In the genomic region with DNA sequence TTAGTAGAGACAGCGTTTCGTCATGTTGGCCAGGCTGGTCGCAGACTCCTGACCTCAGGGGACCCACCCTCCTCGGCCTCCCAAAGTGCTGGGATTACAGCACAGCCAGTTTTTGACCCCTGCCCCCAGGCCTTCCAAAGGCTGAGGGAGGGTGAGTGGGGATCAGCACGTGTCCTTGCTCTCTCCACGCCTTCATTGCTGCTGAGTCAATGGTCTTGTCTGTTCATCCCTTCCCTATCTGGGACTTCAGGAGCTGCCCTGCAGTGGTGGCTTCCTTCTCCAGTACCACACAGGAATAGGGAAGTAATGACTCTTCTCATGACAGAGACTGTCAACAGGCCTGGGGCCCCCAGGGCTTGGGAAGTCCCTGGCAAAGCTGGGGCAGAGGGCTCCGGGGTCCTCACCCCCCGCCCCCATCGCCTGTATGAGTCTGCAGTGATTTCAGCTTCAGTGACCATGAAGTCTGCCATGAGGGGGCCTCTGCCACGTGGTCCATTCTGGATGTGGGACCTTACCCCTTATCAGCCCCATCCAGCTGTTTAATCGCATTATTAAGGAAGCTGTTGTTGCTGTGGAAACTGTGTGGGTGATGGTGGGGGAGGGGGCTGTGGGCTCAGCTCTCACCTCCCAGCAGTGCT, we compare ENCODE assay signal across 9 cellular contexts. TPM values are rescaled to one million over a fixed set of nuclear protein-coding genes. Genes with fewer than 3 reads are reported as not detected.
DNase-seq lines count a peak whose midpoint lies in the region; ATAC-seq, FAIRE-seq and TF ChIP-seq lines count a peak whose summit lies in the region.
"Had no signal": no experiment of that assay in that cellular context is flagged by ENCODE, and none has a peak within 500 bp of the region (broad histone marks: within the 10 kb centered on the region; RNA-seq: fewer than 3 reads in every experiment).

No MANE protein-coding gene starts in this region.

- no peaks in the 10 kb centered on the region for H3K27me3 ChIP-seq in skeletal muscle satellite cell (ENCODE audit: control insufficient read depth, insufficient read depth, low read length)

- POLR2A ChIA-PET in WTC11 (lab: Charles Lee), result interaction anchor here (0.9 to 1.1 kb wide), 2 partner anchors 28 to 51 kb away, joined by 3 read pairs; no protein-coding TSS in a partner anchor
- POLR2A ChIA-PET in activated CD8-positive, alpha-beta T cell treated with anti-CD3 and anti-CD28 coated beads, Interleukin-2, amount 10 ng/mL, durations not matched to agents 7 days and 5 days (lab: Charles Lee), result no interaction called here

- FAIRE-seq in kidney (lab: Jason Lieb, UNC) (no peak), GM19239 (lab: Jason Lieb, UNC) (no peak)

- DNase-seq in Kasumi-1 (lab: John Stamatoyannopoulos, UW) (peak; percentile 72 to 78), WTC11 (ENCODE audit: low spot score) (no peak), kidney (peak; percentile 80), GM19239 (ENCODE audit: insufficient read length, low spot score) (no peak), NCI-H82 treated with DMSO at 0.1 percent for 48 hours (lab: John Stamatoyannopoulos, UW; ENCODE audit: unreplicated experiment) (no peak), mesothelial cell of epicardium (ENCODE audit: low spot score in 2 of 2, unreplicated experiment in 2 of 2) (no peak)
- DNase-seq in activated CD8-positive, alpha-beta T cell treated with anti-CD3 and anti-CD28 coated beads, Interleukin-2, amount 10 ng/mL, durations not matched to agents 7 days and 5 days, result no peak
- DNase-seq: activated CD4-positive, alpha-beta T cell treated with anti-CD3 and anti-CD28 coated beads for 1 hour had no signal

- H3K36me3 ChIP-seq in kidney (ENCODE audit: control insufficient read depth in 1 of 2, insufficient read depth in 2 of 2, low read length in 2 of 2) (no peaks in the 10 kb centered on the region), skeletal muscle satellite cell (ENCODE audit: insufficient read depth, low read length) (peaks cover 22% of the 10 kb centered on the region)

- TF ChIP-seq CTCF in WTC11 (IDR thresholded peaks at IDR 0.05), result no peak
- no peak for TF ChIP-seq CTCF in kidney (IDR thresholded peaks at IDR 0.05; ENCODE audit: borderline replicate concordance, extremely low read depth, insufficient read depth)
- no peak for TF ChIP-seq CTCF in mesothelial cell of epicardium (IDR thresholded peaks at IDR 0.05; ENCODE audit: unreplicated experiment)

- H3K9ac ChIP-seq in kidney (ENCODE audit: low read length in 2 of 2) (no peak overlapping the region), skeletal muscle satellite cell (ENCODE audit: low read depth, low read length) (peak overlapping the region; percentile 1)

- H3K9me3 ChIP-seq in kidney (ENCODE audit: control insufficient read depth in 1 of 2, low read length in 2 of 2) (no peaks in the 10 kb centered on the region), skeletal muscle satellite cell (replicated peaks; ENCODE audit: low read length) (no peaks in the 10 kb centered on the region)

- no peak overlapping the region for H3K4me3 ChIP-seq in kidney (ENCODE audit: low read length in 2 of 2)
- no peak overlapping the region for H3K4me3 ChIP-seq in skeletal muscle satellite cell (ENCODE audit: low read length)

- H3K4me1 Mint-ChIP-seq in WTC11 (peaks cover 6% of the 10 kb centered on the region), mesothelial cell of epicardium (peaks cover 28% of the 10 kb centered on the region)
- no peaks in the 10 kb centered on the region for H3K4me1 Mint-ChIP-seq in activated CD8-positive, alpha-beta T cell treated with anti-CD3 and anti-CD28 coated beads, Interleukin-2, amount 10 ng/mL, durations not matched to agents 7 days and 5 days (ENCODE audit: low read depth)

- intact Hi-C loops in kidney (cut with DNase I), result no loop called here

- H3K36me3 Mint-ChIP-seq in WTC11, result no peaks in the 10 kb centered on the region
- no peaks in the 10 kb centered on the region for H3K36me3 Mint-ChIP-seq in activated CD8-positive, alpha-beta T cell treated with anti-CD3 and anti-CD28 coated beads, Interleukin-2, amount 10 ng/mL, durations not matched to agents 7 days and 5 days (ENCODE audit: low read depth)
- no peaks in the 10 kb centered on the region for H3K36me3 Mint-ChIP-seq in mesothelial cell of epicardium

- H3K27me3 Mint-ChIP-seq in WTC11 (ENCODE audit: low read depth) (peaks cover 19% of the 10 kb centered on the region), mesothelial cell of epicardium (ENCODE audit: low read depth) (peaks cover 21% of the 10 kb centered on the region)
- H3K27me3 Mint-ChIP-seq in activated CD8-positive, alpha-beta T cell treated with anti-CD3 and anti-CD28 coated beads, Interleukin-2, amount 10 ng/mL, durations not matched to agents 7 days and 5 days (ENCODE audit: low read depth), result peaks cover 22% of the 10 kb centered on the region

- CTCF ChIA-PET in WTC11 (lab: Charles Lee), result interaction anchor here (0.8 to 8.8 kb wide), 8 partner anchors 10 to 161 kb away, joined by 3 to 82 read pairs (median 6); no protein-coding TSS in a partner anchor
- CTCF ChIA-PET in activated CD8-positive, alpha-beta T cell treated with anti-CD3 and anti-CD28 coated beads, Interleukin-2, amount 10 ng/mL, durations not matched to agents 7 days and 5 days (lab: Charles Lee), result interaction anchor here (1.4 to 4.2 kb wide), 2 partner anchors 9 to 11 kb away, joined by 4 to 23 read pairs; no protein-coding TSS in a partner anchor

- H3K27ac Mint-ChIP-seq in WTC11, result no peak overlapping the region
- H3K27ac Mint-ChIP-seq in activated CD8-positive, alpha-beta T cell treated with anti-CD3 and anti-CD28 coated beads, Interleukin-2, amount 10 ng/mL, durations not matched to agents 7 days and 5 days, result no peak overlapping the region
- no peak overlapping the region for H3K27ac Mint-ChIP-seq in mesothelial cell of epicardium

- peak overlapping the region; percentile 1 for H3K4me2 ChIP-seq in skeletal muscle satellite cell (ENCODE audit: low read length)

- H3K4me3 Mint-ChIP-seq in WTC11 (no peak overlapping the region), mesothelial cell of epicardium (no peak overlapping the region)
- no peak overlapping the region for H3K4me3 Mint-ChIP-seq in activated CD8-positive, alpha-beta T cell treated with anti-CD3 and anti-CD28 coated beads, Interleukin-2, amount 10 ng/mL, durations not matched to agents 7 days and 5 days

- H3K4me1 ChIP-seq in kidney (ENCODE audit: control insufficient read depth in 1 of 2, insufficient read depth in 1 of 2, low read depth in 1 of 2, low read length in 2 of 2) (peaks cover 22 to 26% of the 10 kb centered on the region in 2 donors), skeletal muscle satellite cell (ENCODE audit: control insufficient read depth, insufficient read depth, low read length) (peaks cover 56% of the 10 kb centered on the region)

- ATAC-seq in WTC11, result no peak
- ATAC-seq in activated CD8-positive, alpha-beta T cell treated with anti-CD3 and anti-CD28 coated beads, Interleukin-2, amount 10 ng/mL, durations not matched to agents 7 days and 5 days, result no peak

- H3K9me3 Mint-ChIP-seq in WTC11 (no peaks in the 10 kb centered on the region), mesothelial cell of epicardium (no peaks in the 10 kb centered on the region)
- H3K9me3 Mint-ChIP-seq in activated CD8-positive, alpha-beta T cell treated with anti-CD3 and anti-CD28 coated beads, Interleukin-2, amount 10 ng/mL, durations not matched to agents 7 days and 5 days (ENCODE audit: insufficient read depth), result no peaks in the 10 kb centered on the region

- peak overlapping the region; percentile 49 to 54 for H3K27ac ChIP-seq in kidney (ENCODE audit: low read depth in 2 of 2, low read length in 2 of 2)

TF ChIP-seq in WTC11, 78 proteins besides CTCF, POLR2A, EP300 and RAD21:
- TF ChIP-seq JUN (CRISPR knock-in tag; IDR thresholded peaks at IDR 0.05), result no peak
- TF ChIP-seq GABPB1 (CRISPR knock-in tag; IDR thresholded peaks at IDR 0.05), result peak; percentile 65

RNA-seq across cellular contexts. Expression of a gene that starts 6.1 kb away (rescaled TPM):
- total RNA-seq in WTC11 (2021), result 0.92 to 2.6 TPM (median 0.99 TPM) in 3 replicates
- 156 TPM for total RNA-seq in kidney
- polyA plus RNA-seq in kidney (ENCODE audit: insufficient read depth, low read depth, low replicate concordance), result 9.3 TPM
- total RNA-seq in skeletal muscle satellite cell (2012; rRNA removed), result 26.0 and 38.0 TPM in 2 replicates
- total RNA-seq in activated CD8-positive, alpha-beta T cell treated with anti-CD3 and anti-CD28 coated beads, Interleukin-2, amount 10 ng/mL, durations not matched to agents 7 days and 5 days, result not detected
- 0.44 to 1.2 TPM (median 0.93 TPM) in 3 replicates for total RNA-seq in mesothelial cell of epicardium

Comparison
In these comparisons a context has a peak if more than half of its experiments do, and no peak if none do; other contexts are left out.
1. DNase-seq: peak in Kasumi-1 (2 of 2) and kidney (single experiment); none in WTC11 (single experiment), GM19239 (single experiment), activated CD8-positive, alpha-beta T cell treated with anti-CD3 and anti-CD28 coated beads, Interleukin-2, amount 10 ng/mL, durations not matched to agents 7 days and 5 days (single experiment), NCI-H82 treated with DMSO at 0.1 percent for 48 hours (single experiment) and mesothelial cell of epicardium (0 of 2).
2. RNA of a gene that starts 6.1 kb away (total RNA-seq): 156 TPM in kidney (single experiment); 0.44 to 1.2 TPM in mesothelial cell of epicardium, 0.92 to 2.6 TPM in WTC11 and not detected in activated CD8-positive, alpha-beta T cell treated with anti-CD3 and anti-CD28 coated beads, Interleukin-2, amount 10 ng/mL, durations not matched to agents 7 days and 5 days; every median in the first group is over 10 times any median in the second.